Comparison of ENCODE assay signal across 12 cellular contexts in the genomic region with DNA sequence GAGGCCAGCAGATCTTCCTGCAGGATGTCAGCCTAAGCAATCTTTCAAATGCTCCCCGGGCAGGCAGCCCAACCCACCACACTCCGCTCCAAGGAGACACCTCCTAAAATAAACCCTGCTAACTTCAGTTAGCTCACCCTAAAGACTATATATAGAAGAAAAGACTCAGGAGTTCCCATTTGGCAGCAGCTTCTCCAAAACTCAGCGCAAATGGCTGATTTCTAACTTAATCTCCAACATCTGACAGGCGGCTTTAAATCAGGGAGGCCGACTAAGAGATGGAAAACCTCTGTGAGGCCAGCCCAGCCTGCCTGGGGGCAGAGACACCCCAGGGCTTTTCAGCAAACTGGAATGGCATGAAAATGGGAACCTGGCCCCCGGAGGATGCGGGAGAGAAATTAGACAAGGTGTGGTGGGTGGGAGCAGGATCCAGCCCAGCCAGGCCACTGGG.
DNase-seq lines count a peak whose midpoint lies in the region; ATAC-seq and TF ChIP-seq lines count a peak whose summit lies in the region.
"Had no signal": no experiment of that assay in that cellular context is flagged by ENCODE, and none has a peak within 500 bp of the region (broad histone marks: within the 10 kb centered on the region; RNA-seq: fewer than 3 reads in every experiment).

No MANE protein-coding gene starts in this region.

- H3K4me2 ChIP-seq in IMR-90 (ENCODE audit: low read depth, low read length) (peak overlapping the region; percentile 38; the same call in 1 of the 2 replicates), mesendoderm (ENCODE audit: low read length) (no peak overlapping the region)

- peaks cover 11% of the 10 kb centered on the region for H3K9me1 ChIP-seq in IMR-90 (ENCODE audit: insufficient read depth, low read length)

- H3K27ac ChIP-seq in IMR-90 (ENCODE audit: insufficient read depth, low read length), result no peak overlapping the region
- no peak overlapping the region for H3K27ac ChIP-seq in mesendoderm (ENCODE audit: low read depth, low read length)

- in situ Hi-C loops in IMR-90 (cut with MboI; ENCODE audit: low sequenced_read_pairs), result no loop called here
- in situ Hi-C loops in GM13977 (cut with MboI; ENCODE audit: low pct_unique_long_range_greater_than_20kb, low sequenced_read_pairs, unreplicated experiment), result no loop called here

- no peak overlapping the region for H4K91ac ChIP-seq in IMR-90 (ENCODE audit: insufficient read depth, low read depth, low read length)

- peak overlapping the region; percentile 8 for H2AFZ ChIP-seq in IMR-90 (replicated peaks; ENCODE audit: low read length, poor library complexity)

- H2BK20ac ChIP-seq in IMR-90 (ENCODE audit: low read depth, low read length), result no peak overlapping the region

- H3K4me3 Mint-ChIP-seq in chondrocyte (ENCODE audit: unreplicated experiment) (peak overlapping the region; percentile 42), endothelial cell (ENCODE audit: unreplicated experiment) (no peak overlapping the region)
- H3K4me3 Mint-ChIP-seq: activated T-cell treated with anti-CD3 and anti-CD28 coated beads, Interleukin-2, amount 50 U/mL, for 24 hours; effector memory CD8-positive, alpha-beta T cell had no signal

- H2BK5ac ChIP-seq in IMR-90 (ENCODE audit: low read depth, low read length, poor library complexity, severe bottlenecking) (no peak overlapping the region), mesendoderm (ENCODE audit: low read length) (no peak overlapping the region)

- H3K4me1 ChIP-seq in IMR-90 (ENCODE audit: control insufficient read depth, insufficient read depth, low read length) (peaks cover 8% of the 10 kb centered on the region), mesendoderm (ENCODE audit: control insufficient read depth, low read depth, low read length) (peaks cover 11% of the 10 kb centered on the region)

- H3K36me3 Mint-ChIP-seq in chondrocyte (ENCODE audit: low read depth) (no peaks in the 10 kb centered on the region), endothelial cell (ENCODE audit: low read depth, unreplicated experiment) (no peaks in the 10 kb centered on the region)

- peak; percentile 80 for ATAC-seq in IMR-90 (ENCODE audit: low read depth)
- ATAC-seq in GM21390 (IDR thresholded peaks at IDR 0.05; ENCODE audit: unreplicated experiment), result no peak
- ATAC-seq: effector memory CD8-positive, alpha-beta T cell had no signal

- H3K9me3 Mint-ChIP-seq in chondrocyte (ENCODE audit: low read depth), result no peaks in the 10 kb centered on the region
- no peaks in the 10 kb centered on the region for H3K9me3 Mint-ChIP-seq in endothelial cell (ENCODE audit: unreplicated experiment)
- H3K9me3 Mint-ChIP-seq: activated T-cell treated with anti-CD3 and anti-CD28 coated beads, Interleukin-2, amount 50 U/mL, for 24 hours; effector memory CD8-positive, alpha-beta T cell had no signal

- intact Hi-C loops in IMR-90 (cut with micrococcal nuclease), result no loop called here

- no peak for TF ChIP-seq RAD21 in IMR-90 (IDR thresholded peaks at IDR 0.05; ENCODE audit: low read length)

- no CpG with 5 or more reads among the region's 7 CpGs for WGBS in IMR-90 (ENCODE audit: extremely low coverage in 2 of 2, insufficient read length in 1 of 2), 2 experiments
- WGBS in mesendoderm (ENCODE audit: extremely low coverage, insufficient coverage, low lambda C conversion rate), result no CpG with 5 or more reads among the region's 7 CpGs

- H4K5ac ChIP-seq in IMR-90 (ENCODE audit: low read depth, low read length) (no peak overlapping the region), mesendoderm (ENCODE audit: low read length) (no peak overlapping the region)

- TF ChIP-seq CTCF in IMR-90 (conservative IDR thresholded peaks at IDR 0.05; ENCODE audit: low read depth, low read length) (no peak), chondrocyte (IDR thresholded peaks at IDR 0.05) (no peak), GM13977 (IDR thresholded peaks at IDR 0.05; ENCODE audit: extremely low read depth, insufficient read depth, missing control alignments) (no peak), endothelial cell (IDR thresholded peaks at IDR 0.05; ENCODE audit: unreplicated experiment) (no peak)

- no peak for TF ChIP-seq POLR2A in IMR-90 (IDR thresholded peaks at IDR 0.05; ENCODE audit: low read depth, low read length)

- no peak overlapping the region for H3K23ac ChIP-seq in IMR-90 (ENCODE audit: low read depth, low read length)
- peak overlapping the region; percentile 69 for H3K23ac ChIP-seq in mesendoderm (ENCODE audit: low read length)

- H3K4ac ChIP-seq in IMR-90 (ENCODE audit: low read depth, low read length) (0 out of 2 replicates have a peak overlapping the region, but pooled peaks have one; percentile 5), mesendoderm (ENCODE audit: low read depth, low read length) (no peak overlapping the region)

- H4K8ac ChIP-seq in IMR-90 (ENCODE audit: low read depth in 2 of 2, low read length in 2 of 2), result no peak overlapping the region
- H4K8ac ChIP-seq in mesendoderm (ENCODE audit: low read depth, low read length), result no peak overlapping the region

- POLR2A ChIA-PET in IMR-90 (lab: Charles Lee; ENCODE audit: unreplicated experiment), result no interaction called here

- H2BK15ac ChIP-seq in IMR-90 (ENCODE audit: low read depth, low read length), result no peak overlapping the region
- H2BK15ac ChIP-seq in mesendoderm (replicated peaks; ENCODE audit: low read depth), result no peak overlapping the region

- H3K27ac Mint-ChIP-seq in chondrocyte (ENCODE audit: unreplicated experiment) (peak overlapping the region; percentile 88), endothelial cell (ENCODE audit: unreplicated experiment) (no peak overlapping the region)
- H3K27ac Mint-ChIP-seq: activated T-cell treated with anti-CD3 and anti-CD28 coated beads, Interleukin-2, amount 50 U/mL, for 24 hours had no signal

- no peak overlapping the region for H2BK120ac ChIP-seq in IMR-90 (ENCODE audit: low read depth, low read length)
- no peak overlapping the region for H2BK120ac ChIP-seq in mesendoderm (ENCODE audit: low read depth, low read length)

- no peaks in the 10 kb centered on the region for H3K9me3 ChIP-seq in IMR-90 (ENCODE audit: control insufficient read depth, insufficient read depth, low read length)

- peaks cover 49% of the 10 kb centered on the region for H4K20me1 ChIP-seq in IMR-90 (ENCODE audit: insufficient read depth, low read length)

- DNase-seq in IMR-90 (peak; percentile 70), chondrocyte (ENCODE audit: low spot score) (no peak), mesendoderm (no peak), superior temporal gyrus (ENCODE audit: extremely low spot score) (peak; percentile 61), GM13977 (ENCODE audit: low spot score) (no peak), endothelial cell (ENCODE audit: low spot score) (no peak), A172 (ENCODE audit: low spot score) (no peak)
- DNase-seq: activated T-cell treated with anti-CD3 and anti-CD28 coated beads, Interleukin-2, amount 50 U/mL, for 24 hours; effector memory CD8-positive, alpha-beta T cell; NCI-H146; SW 1271 had no signal

- dilution Hi-C loops in IMR-90 (cut with HindIII; ENCODE audit: low sequenced_read_pairs, unreplicated experiment), result no loop called here

- no peak overlapping the region for H3K18ac ChIP-seq in IMR-90 (ENCODE audit: low read depth, low read length)
- H3K18ac ChIP-seq in mesendoderm (ENCODE audit: low read length), result peak overlapping the region; percentile 1

- peaks cover 2% of the 10 kb centered on the region for H3K79me2 ChIP-seq in mesendoderm (ENCODE audit: control insufficient read depth, insufficient read depth, low read length)

- no peak overlapping the region for H2AK9ac ChIP-seq in IMR-90 (replicated peaks; ENCODE audit: low read depth, low read length, poor library complexity)

- H3K56ac ChIP-seq in IMR-90 (ENCODE audit: extremely low read depth, insufficient read depth, low read length), result no peak overlapping the region
- peak overlapping the region; percentile 69 for H3K56ac ChIP-seq in mesendoderm (ENCODE audit: low read length)

- H3K4me3 ChIP-seq in IMR-90 (ENCODE audit: insufficient read depth, low read depth, low read length) (no peak overlapping the region), mesendoderm (ENCODE audit: low read length) (no peak overlapping the region)

- H3K36me3 ChIP-seq in IMR-90 (ENCODE audit: control insufficient read depth, insufficient read depth, low read length), result no peaks in the 10 kb centered on the region
- H3K36me3 ChIP-seq in mesendoderm (ENCODE audit: control insufficient read depth, insufficient read depth, low read length), result no peaks in the 10 kb centered on the region

- no TSS peak for BruUV-seq in IMR-90 (replicated peaks; lab: Mats Ljungman, UMichigan)

- no peaks in the 10 kb centered on the region for H3K27me3 ChIP-seq in IMR-90 (ENCODE audit: control insufficient read depth, insufficient read depth, low read length)
- H3K27me3 ChIP-seq in mesendoderm (ENCODE audit: insufficient read depth, low read length, poor library complexity), result no peaks in the 10 kb centered on the region

- H2AK5ac ChIP-seq in IMR-90 (ENCODE audit: low read depth, low read length), result no peak overlapping the region
- H2AK5ac ChIP-seq in mesendoderm (ENCODE audit: low read length), result no peak overlapping the region

- H3K14ac ChIP-seq in IMR-90 (replicated peaks; ENCODE audit: low read depth, low read length), result 0 out of 2 replicates have a peak overlapping the region, but pooled peaks have one; percentile 15

- CTCF ChIA-PET in IMR-90 (lab: Yijun Ruan, JAX), result interaction anchor here (1.1 kb wide), 1 partner anchor 34 kb away, joined by 3 read pairs; no protein-coding TSS in a partner anchor

- H3K79me1 ChIP-seq in IMR-90 (ENCODE audit: low read depth in 1 of 2, low read length in 2 of 2) (peaks cover 7 to 53% of the 10 kb centered on the region in 2 experiments; a peak in 3 of 4 replicates), mesendoderm (ENCODE audit: low read length) (peaks cover 9% of the 10 kb centered on the region)

- no peak overlapping the region for H3K9ac ChIP-seq in IMR-90 (ENCODE audit: low read depth, low read length)
- H3K9ac ChIP-seq in mesendoderm (ENCODE audit: low read length), result no peak overlapping the region

- H3K27me3 Mint-ChIP-seq in chondrocyte (ENCODE audit: low read depth), result no peaks in the 10 kb centered on the region
- H3K27me3 Mint-ChIP-seq in endothelial cell (ENCODE audit: unreplicated experiment), result peaks cover 3% of the 10 kb centered on the region
- H3K27me3 Mint-ChIP-seq: activated T-cell treated with anti-CD3 and anti-CD28 coated beads, Interleukin-2, amount 50 U/mL, for 24 hours; effector memory CD8-positive, alpha-beta T cell had no signal

- H3K4me1 Mint-ChIP-seq in chondrocyte (ENCODE audit: low read depth) (peaks cover 47% of the 10 kb centered on the region), endothelial cell (ENCODE audit: unreplicated experiment) (peaks cover 47% of the 10 kb centered on the region)

TF ChIP-seq in IMR-90, 13 proteins besides CTCF, POLR2A, EP300 and RAD21 (continues in another document):
- no peak for TF ChIP-seq RCOR1 (IDR thresholded peaks at IDR 0.05; ENCODE audit: insufficient replicate concordance, low read length)
- no peak for TF ChIP-seq MAFK (IDR thresholded peaks at IDR 0.05; ENCODE audit: low read depth, low read length)
- TF ChIP-seq CEBPB (IDR thresholded peaks at IDR 0.05; ENCODE audit: low read depth, low read length), result no peak
- no peak for TF ChIP-seq FOS (IDR thresholded peaks at IDR 0.05; ENCODE audit: low read depth, low read length)
- TF ChIP-seq CHD1 (IDR thresholded peaks at IDR 0.05; ENCODE audit: low read depth, low read length), result no peak
- no peak for TF ChIP-seq MAZ (IDR thresholded peaks at IDR 0.05; ENCODE audit: borderline replicate concordance, low read depth, low read length)

Comparison
In these comparisons a context has a peak if more than half of its experiments do, and no peak if none do; other contexts are left out.
1. DNase-seq: peak in IMR-90 (single experiment) and superior temporal gyrus (single experiment); none in chondrocyte (single experiment), mesendoderm (single experiment), GM13977 (single experiment), endothelial cell (single experiment) and A172 (single experiment).